2 cellular contexts compared by ENCODE assay signal in the genomic region with DNA sequence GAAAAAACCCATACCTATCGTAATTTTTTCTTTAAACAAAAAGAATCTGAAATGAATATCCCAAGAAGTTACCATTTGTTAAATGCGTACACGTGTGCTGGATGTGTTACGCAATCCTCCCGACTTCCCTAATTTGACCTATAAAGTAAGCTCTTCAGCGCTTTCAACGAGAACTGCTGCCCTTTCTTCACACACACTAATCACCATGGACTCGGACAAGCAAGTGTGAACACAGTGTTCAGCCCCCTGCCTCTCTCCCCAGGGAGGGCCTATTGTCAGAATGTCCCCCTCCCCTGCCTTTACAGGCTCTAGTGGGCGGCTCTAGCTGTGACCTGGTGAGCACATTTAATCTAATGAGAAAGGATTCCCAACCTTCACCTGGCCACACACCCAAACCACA.
TF ChIP-seq lines count a peak whose summit lies in the region.

No MANE protein-coding gene starts in this region.

TF ChIP-seq in HCT116, 20 proteins besides CTCF, POLR2A, EP300 and RAD21:
- peak; percentile 40; the same call in 1 of the 2 replicates for TF ChIP-seq CEBPB (IDR thresholded peaks at IDR 0.05; ENCODE audit: low read depth)
- TF ChIP-seq, protein P1, sequence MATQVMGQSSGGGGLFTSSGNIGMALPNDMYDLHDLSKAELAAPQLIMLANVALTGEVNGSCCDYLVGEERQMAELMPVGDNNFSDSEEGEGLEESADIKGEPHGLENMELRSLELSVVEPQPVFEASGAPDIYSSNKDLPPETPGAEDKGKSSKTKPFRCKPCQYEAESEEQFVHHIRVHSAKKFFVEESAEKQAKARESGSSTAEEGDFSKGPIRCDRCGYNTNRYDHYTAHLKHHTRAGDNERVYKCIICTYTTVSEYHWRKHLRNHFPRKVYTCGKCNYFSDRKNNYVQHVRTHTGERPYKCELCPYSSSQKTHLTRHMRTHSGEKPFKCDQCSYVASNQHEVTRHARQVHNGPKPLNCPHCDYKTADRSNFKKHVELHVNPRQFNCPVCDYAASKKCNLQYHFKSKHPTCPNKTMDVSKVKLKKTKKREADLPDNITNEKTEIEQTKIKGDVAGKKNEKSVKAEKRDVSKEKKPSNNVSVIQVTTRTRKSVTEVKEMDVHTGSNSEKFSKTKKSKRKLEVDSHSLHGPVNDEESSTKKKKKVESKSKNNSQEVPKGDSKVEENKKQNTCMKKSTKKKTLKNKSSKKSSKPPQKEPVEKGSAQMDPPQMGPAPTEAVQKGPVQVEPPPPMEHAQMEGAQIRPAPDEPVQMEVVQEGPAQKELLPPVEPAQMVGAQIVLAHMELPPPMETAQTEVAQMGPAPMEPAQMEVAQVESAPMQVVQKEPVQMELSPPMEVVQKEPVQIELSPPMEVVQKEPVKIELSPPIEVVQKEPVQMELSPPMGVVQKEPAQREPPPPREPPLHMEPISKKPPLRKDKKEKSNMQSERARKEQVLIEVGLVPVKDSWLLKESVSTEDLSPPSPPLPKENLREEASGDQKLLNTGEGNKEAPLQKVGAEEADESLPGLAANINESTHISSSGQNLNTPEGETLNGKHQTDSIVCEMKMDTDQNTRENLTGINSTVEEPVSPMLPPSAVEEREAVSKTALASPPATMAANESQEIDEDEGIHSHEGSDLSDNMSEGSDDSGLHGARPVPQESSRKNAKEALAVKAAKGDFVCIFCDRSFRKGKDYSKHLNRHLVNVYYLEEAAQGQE (IDR thresholded peaks at IDR 0.05; ENCODE audit: low read depth) = no peak

TF ChIP-seq in K562, 482 proteins besides CTCF, POLR2A, EP300 and RAD21:
- TF ChIP-seq CEBPG (CRISPR knock-in tag; IDR thresholded peaks at IDR 0.05) (0 out of 2 replicates have a peak, but pooled peaks have one; percentile 52), CEBPG (tag; conservative IDR thresholded peaks at IDR 0.05 in 1 of 2, IDR thresholded peaks at IDR 0.05 in 1 of 2) (peak; percentile 77 to 96), CEBPB (tag; IDR thresholded peaks at IDR 0.05) (peak; percentile 98), TOE1 (IDR thresholded peaks at IDR 0.05; ENCODE audit: borderline replicate concordance) (no peak), TOE1 (CRISPR knock-in tag; IDR thresholded peaks at IDR 0.05; ENCODE audit: borderline replicate concordance, low read depth) (no peak), SPI1 (IDR thresholded peaks at IDR 0.05; ENCODE audit: borderline replicate concordance, low read depth, low read length) (peak; percentile 69; the same call in 1 of the 2 replicates)
- TF ChIP-seq, protein P2, sequence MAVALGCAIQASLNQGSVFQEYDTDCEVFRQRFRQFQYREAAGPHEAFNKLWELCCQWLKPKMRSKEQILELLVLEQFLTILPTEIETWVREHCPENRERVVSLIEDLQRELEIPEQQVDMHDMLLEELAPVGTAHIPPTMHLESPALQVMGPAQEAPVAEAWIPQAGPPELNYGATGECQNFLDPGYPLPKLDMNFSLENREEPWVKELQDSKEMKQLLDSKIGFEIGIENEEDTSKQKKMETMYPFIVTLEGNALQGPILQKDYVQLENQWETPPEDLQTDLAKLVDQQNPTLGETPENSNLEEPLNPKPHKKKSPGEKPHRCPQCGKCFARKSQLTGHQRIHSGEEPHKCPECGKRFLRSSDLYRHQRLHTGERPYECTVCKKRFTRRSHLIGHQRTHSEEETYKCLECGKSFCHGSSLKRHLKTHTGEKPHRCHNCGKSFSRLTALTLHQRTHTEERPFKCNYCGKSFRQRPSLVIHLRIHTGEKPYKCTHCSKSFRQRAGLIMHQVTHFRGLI (CRISPR knock-in tag; IDR thresholded peaks at IDR 0.05) = no peak
- TF ChIP-seq, protein P3, sequence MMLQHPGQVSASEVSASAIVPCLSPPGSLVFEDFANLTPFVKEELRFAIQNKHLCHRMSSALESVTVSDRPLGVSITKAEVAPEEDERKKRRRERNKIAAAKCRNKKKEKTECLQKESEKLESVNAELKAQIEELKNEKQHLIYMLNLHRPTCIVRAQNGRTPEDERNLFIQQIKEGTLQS (IDR thresholded peaks at IDR 0.05) = peak; percentile 31; the same call in 1 of the 2 replicates
- TF ChIP-seq, protein P3 (CRISPR knock-in tag; conservative IDR thresholded peaks at IDR 0.05) = no peak
- TF ChIP-seq, protein P4, sequence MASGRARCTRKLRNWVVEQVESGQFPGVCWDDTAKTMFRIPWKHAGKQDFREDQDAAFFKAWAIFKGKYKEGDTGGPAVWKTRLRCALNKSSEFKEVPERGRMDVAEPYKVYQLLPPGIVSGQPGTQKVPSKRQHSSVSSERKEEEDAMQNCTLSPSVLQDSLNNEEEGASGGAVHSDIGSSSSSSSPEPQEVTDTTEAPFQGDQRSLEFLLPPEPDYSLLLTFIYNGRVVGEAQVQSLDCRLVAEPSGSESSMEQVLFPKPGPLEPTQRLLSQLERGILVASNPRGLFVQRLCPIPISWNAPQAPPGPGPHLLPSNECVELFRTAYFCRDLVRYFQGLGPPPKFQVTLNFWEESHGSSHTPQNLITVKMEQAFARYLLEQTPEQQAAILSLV (tag; IDR thresholded peaks at IDR 0.05) = peak; percentile 52; the same call in 1 of the 2 replicates
TF ChIP-seq in K562: peak in this region for 5.
